11 cellular contexts compared by ENCODE assay signal in the genomic region with DNA sequence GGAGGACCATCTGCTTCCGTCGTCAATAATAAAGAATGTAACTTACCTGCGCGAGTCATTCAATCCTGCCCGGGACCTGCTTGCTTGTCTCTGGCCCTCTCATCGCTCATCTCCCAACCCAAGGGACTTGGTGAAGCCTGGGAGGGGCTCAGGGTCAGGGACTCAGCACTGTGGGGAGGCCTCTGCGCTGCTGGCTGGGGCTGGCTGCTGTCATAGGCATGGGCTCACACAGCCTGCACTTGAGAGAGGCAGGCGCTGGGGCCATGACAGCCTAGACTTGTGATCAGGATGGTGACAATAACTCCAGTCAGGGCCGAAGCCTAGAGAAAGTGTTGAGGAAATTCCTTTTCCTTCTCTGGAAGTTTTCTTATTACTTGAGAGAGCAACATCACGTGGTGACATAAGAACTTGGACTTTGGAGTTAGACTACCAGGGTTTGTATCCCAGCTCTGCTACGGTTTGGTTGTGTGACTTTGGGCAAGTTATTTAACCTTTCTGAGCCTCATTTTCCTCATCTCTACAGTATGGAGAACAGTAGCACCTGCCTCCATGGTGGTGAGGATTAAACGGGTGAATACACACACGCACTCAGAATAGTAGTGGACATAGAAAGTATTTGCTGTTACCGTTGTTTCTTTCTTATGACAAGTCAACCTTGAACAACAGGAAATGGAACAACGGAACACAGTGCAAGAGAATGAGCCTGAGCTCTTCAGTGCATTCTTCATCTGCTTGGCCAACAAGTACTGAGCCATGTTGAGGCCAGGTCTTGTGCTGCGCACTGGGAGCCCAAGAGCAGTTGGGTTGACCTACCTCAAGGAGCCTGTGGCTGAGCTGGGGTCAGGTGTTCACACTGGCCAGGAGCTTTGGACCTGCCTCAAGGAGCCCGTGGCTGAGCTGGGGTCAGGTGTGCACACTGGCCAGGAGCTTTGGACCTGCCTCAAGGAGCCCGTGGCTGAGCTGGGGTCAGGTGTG.
DNase-seq lines count a peak whose midpoint lies in the region; ATAC-seq and TF ChIP-seq lines count a peak whose summit lies in the region.
"Had no signal": no experiment of that assay in that cellular context is flagged by ENCODE, and none has a peak within 500 bp of the region (broad histone marks: within the 10 kb centered on the region; RNA-seq: fewer than 3 reads in every experiment).

No MANE protein-coding gene starts in this region.

- H2BK120ac ChIP-seq in mesenchymal stem cell (ENCODE audit: low read depth, low read length) = no peak overlapping the region

- no peak overlapping the region for H3K23ac ChIP-seq in mesenchymal stem cell (ENCODE audit: low read length in 2 of 2)

- H3K9me3 ChIP-seq in BLaER1 (no peaks in the 10 kb centered on the region), WERI-Rb-1 (ENCODE audit: severe bottlenecking) (no peaks in the 10 kb centered on the region), mesenchymal stem cell (ENCODE audit: control insufficient read depth, low read length) (no peaks in the 10 kb centered on the region)
- H3K9me3 ChIP-seq: right lobe of liver had no signal

- peaks cover 64% of the 10 kb centered on the region for H4K20me1 ChIP-seq in BLaER1

- no peak overlapping the region for H2AK5ac ChIP-seq in mesenchymal stem cell (ENCODE audit: low read length, severe bottlenecking)

- ATAC-seq in GM19328 (IDR thresholded peaks at IDR 0.05; ENCODE audit: unreplicated experiment) (peak; percentile 75), HG02943 (IDR thresholded peaks at IDR 0.05; ENCODE audit: low read depth, unreplicated experiment) (peak; percentile 75)

- peaks cover 35% of the 10 kb centered on the region for H3K79me1 ChIP-seq in mesenchymal stem cell (replicated peaks; ENCODE audit: low read length, poor library complexity, severe bottlenecking)

- peaks cover 61% of the 10 kb centered on the region for H3K36me3 ChIP-seq in BLaER1
- peaks cover 14% of the 10 kb centered on the region for H3K36me3 ChIP-seq in WERI-Rb-1
- H3K36me3 ChIP-seq in mesenchymal stem cell (ENCODE audit: control insufficient read depth in 1 of 2, insufficient read depth in 2 of 2, low read depth in 1 of 2, low read length in 2 of 2) = peaks cover 0 to 23% of the 10 kb centered on the region in 2 experiments

- H3K4me1 ChIP-seq in BLaER1 = peaks cover 100% of the 10 kb centered on the region
- peaks cover 1% of the 10 kb centered on the region for H3K4me1 ChIP-seq in mesenchymal stem cell (ENCODE audit: control insufficient read depth, insufficient read depth, low read depth, low read length)

- H2BK15ac ChIP-seq in mesenchymal stem cell (ENCODE audit: low read depth, poor library complexity, severe bottlenecking) = no peak overlapping the region

- H2BK5ac ChIP-seq in mesenchymal stem cell (ENCODE audit: low read depth, low read length, poor library complexity, severe bottlenecking) = no peak overlapping the region

- WGBS in mesenchymal stem cell = 98% methylated on average over 17 of the region's 18 CpGs

- H4K8ac ChIP-seq in mesenchymal stem cell (ENCODE audit: low read length) = no peak overlapping the region

- peak overlapping the region; percentile 80 for H3K27ac ChIP-seq in BLaER1
- peak overlapping the region; percentile 37 for H3K27ac ChIP-seq in WERI-Rb-1
- H3K27ac ChIP-seq in mesenchymal stem cell (ENCODE audit: low read length, poor library complexity, severe bottlenecking) = no peak overlapping the region
- H3K27ac ChIP-seq: epithelial cell of prostate had no signal

- no peak overlapping the region for H3K4ac ChIP-seq in mesenchymal stem cell (ENCODE audit: low read depth in 1 of 2, low read length in 2 of 2)

- H2AFZ ChIP-seq in mesenchymal stem cell (ENCODE audit: low read depth, low read length) = no peak overlapping the region

- peak; percentile 46 for DNase-seq in WERI-Rb-1
- DNase-seq in ecto neural progenitor cell (ENCODE audit: low spot score) = no peak
- no peak for DNase-seq in mesenchymal stem cell
- DNase-seq in activated gamma-delta T cell treated with Interleukin-2 at 50 U/mL for 16 hours = no peak
- DNase-seq in NCI-H1048 (lab: John Stamatoyannopoulos, UW) = no peak
- DNase-seq: NCI-H526 had no signal

- H3K9ac ChIP-seq in BLaER1 = peak overlapping the region; percentile 55; the same call in 1 of the 2 replicates
- H3K9ac ChIP-seq in mesenchymal stem cell (ENCODE audit: low read length) = no peak overlapping the region

- no peak for TF ChIP-seq CTCF in WERI-Rb-1 (IDR thresholded peaks at IDR 0.05; ENCODE audit: low read depth, low read length)

- H2BK12ac ChIP-seq in mesenchymal stem cell (ENCODE audit: low read length in 2 of 2) = no peak overlapping the region

- no peak overlapping the region for H3K18ac ChIP-seq in mesenchymal stem cell (ENCODE audit: low read depth in 1 of 2, low read length in 2 of 2)

- H3K27me3 ChIP-seq in BLaER1 (no peaks in the 10 kb centered on the region), WERI-Rb-1 (ENCODE audit: insufficient read depth, low read depth, severe bottlenecking) (no peaks in the 10 kb centered on the region), mesenchymal stem cell (ENCODE audit: control insufficient read depth in 1 of 2, insufficient read depth in 1 of 2, low read length in 2 of 2) (no peaks in the 10 kb centered on the region)
- H3K27me3 ChIP-seq: right lobe of liver had no signal

- peak overlapping the region; percentile 42; the same call in 1 of the 2 replicates for H3K4me3 ChIP-seq in BLaER1
- H3K4me3 ChIP-seq in WERI-Rb-1 (ENCODE audit: low read depth, low read length) = no peak overlapping the region
- H3K4me3 ChIP-seq in mesenchymal stem cell (ENCODE audit: insufficient read depth in 1 of 2, low read depth in 1 of 2, low read length in 2 of 2) = no peak overlapping the region
- H3K4me3 ChIP-seq: right lobe of liver had no signal

- H3K4me2 ChIP-seq in BLaER1 = peak overlapping the region; percentile 89
- no peak overlapping the region for H3K4me2 ChIP-seq in mesenchymal stem cell (ENCODE audit: low read length, poor library complexity, severe bottlenecking)

- H4K91ac ChIP-seq in mesenchymal stem cell (ENCODE audit: low read length) = no peak overlapping the region

- H3K14ac ChIP-seq in mesenchymal stem cell (ENCODE audit: low read length in 2 of 2) = no peak overlapping the region
